In genomic region chr13:21012841-21013681, GRCh38 we compare ENCODE assay signal across 2 cellular contexts.
TF ChIP-seq lines count a peak whose summit lies in the region.

No MANE protein-coding gene starts in this region.

TF ChIP-seq in H1, 55 proteins besides CTCF, POLR2A, EP300 and RAD21:
- TF ChIP-seq POLR2AphosphoS5 (IDR thresholded peaks at IDR 0.05; ENCODE audit: low read depth, low read length) (no peak), CHD7 (IDR thresholded peaks at IDR 0.05; ENCODE audit: insufficient replicate concordance, low read length) (no peak), SIN3A (conservative IDR thresholded peaks at IDR 0.05 in 1 of 2, IDR thresholded peaks at IDR 0.05 in 1 of 2; ENCODE audit: low read depth in 1 of 2, low read length in 2 of 2) (no peak), SP4 (IDR thresholded peaks at IDR 0.05; ENCODE audit: low read length) (no peak), BCL11A (IDR thresholded peaks at IDR 0.05; ENCODE audit: low read depth in 2 of 2, low read length in 2 of 2) (no peak), CREB1 (IDR thresholded peaks at IDR 0.05) (no peak), RBBP5 (IDR thresholded peaks at IDR 0.05; ENCODE audit: borderline replicate concordance, low read depth, low read length) (no peak), TCF12 (IDR thresholded peaks at IDR 0.05; ENCODE audit: low read depth, low read length) (no peak)

TF ChIP-seq in HepG2, 621 proteins besides CTCF, POLR2A, EP300 and RAD21:
- TF ChIP-seq PHF21A (CRISPR knock-in tag; IDR thresholded peaks at IDR 0.05) (no peak), AGO1 (IDR thresholded peaks at IDR 0.05; ENCODE audit: low read depth, low read length, poor library complexity, severe bottlenecking) (no peak), MYNN (CRISPR knock-in tag; IDR thresholded peaks at IDR 0.05; ENCODE audit: low read depth) (no peak), ZFP91 (CRISPR knock-in tag; IDR thresholded peaks at IDR 0.05; ENCODE audit: borderline replicate concordance) (no peak)
- TF ChIP-seq, protein P1, sequence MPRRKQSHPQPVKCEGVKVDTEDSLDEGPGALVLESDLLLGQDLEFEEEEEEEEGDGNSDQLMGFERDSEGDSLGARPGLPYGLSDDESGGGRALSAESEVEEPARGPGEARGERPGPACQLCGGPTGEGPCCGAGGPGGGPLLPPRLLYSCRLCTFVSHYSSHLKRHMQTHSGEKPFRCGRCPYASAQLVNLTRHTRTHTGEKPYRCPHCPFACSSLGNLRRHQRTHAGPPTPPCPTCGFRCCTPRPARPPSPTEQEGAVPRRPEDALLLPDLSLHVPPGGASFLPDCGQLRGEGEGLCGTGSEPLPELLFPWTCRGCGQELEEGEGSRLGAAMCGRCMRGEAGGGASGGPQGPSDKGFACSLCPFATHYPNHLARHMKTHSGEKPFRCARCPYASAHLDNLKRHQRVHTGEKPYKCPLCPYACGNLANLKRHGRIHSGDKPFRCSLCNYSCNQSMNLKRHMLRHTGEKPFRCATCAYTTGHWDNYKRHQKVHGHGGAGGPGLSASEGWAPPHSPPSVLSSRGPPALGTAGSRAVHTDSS (CRISPR knock-in tag; conservative IDR thresholded peaks at IDR 0.05): 0 out of 2 replicates have a peak, but pooled peaks have one; percentile 32
